Comparison of ENCODE assay signal across 9 cellular contexts in genomic region chr4:57102050-57102564, GRCh38. TPM values are rescaled to one million over a fixed set of nuclear protein-coding genes. Genes with fewer than 3 reads are reported as not detected.
DNase-seq lines count a peak whose midpoint lies in the region; ATAC-seq lines count a peak whose summit lies in the region.
"Had no signal": no experiment of that assay in that cellular context is flagged by ENCODE, and none has a peak within 500 bp of the region (broad histone marks: within the 10 kb centered on the region; RNA-seq: fewer than 3 reads in every experiment).

No MANE protein-coding gene starts in this region.

- no peaks in the 10 kb centered on the region for H3K27me3 ChIP-seq in SJSA1 (replicated peaks)

- no peak overlapping the region for H3K4me3 ChIP-seq in SJSA1

- peak; percentile 93 for DNase-seq in SJSA1 (ENCODE audit: low read depth in 1 of 2, low spot score in 2 of 2)
- peak; percentile 83 for DNase-seq in fibroblast of gingiva (ENCODE audit: low read depth)
- peak; percentile 72 for DNase-seq in mucosa of gallbladder (ENCODE audit: low spot score)
- DNase-seq in ureter (ENCODE audit: low spot score): peak; percentile 75
- no peak for DNase-seq in activated CD4-positive, alpha-beta T cell treated with anti-CD3 and anti-CD28 coated beads, Interleukin-2, amount 50 U/mL, for 48 hours
- no peak for DNase-seq in effector CD8-positive, alpha-beta T cell (lab: John Stamatoyannopoulos, UW)
- DNase-seq: hippocampal formation, NCI-H345 had no signal

- peaks cover 86% of the 10 kb centered on the region for H3K4me1 ChIP-seq in SJSA1 (replicated peaks)

- peak overlapping the region; percentile 85 for H3K27ac ChIP-seq in SJSA1

- peaks cover 71% of the 10 kb centered on the region for H3K36me3 ChIP-seq in SJSA1

- ATAC-seq in HG03108 (IDR thresholded peaks at IDR 0.05; ENCODE audit: unreplicated experiment): no peak

- no peaks in the 10 kb centered on the region for H3K9me3 ChIP-seq in SJSA1 (replicated peaks)

RNA-seq across cellular contexts. Expression of gene IGFBP7, which starts 8.1 kb away (rescaled TPM):
- total RNA-seq in SJSA1 (2014; rRNA removed; shearing (Covaris generic)): 1,151 and 1,739 TPM in 2 replicates
- total RNA-seq in mucosa of gallbladder: 1,557 TPM
- total RNA-seq in ureter: 487 TPM

Comparison
In these comparisons a context has a peak if more than half of its experiments do, and no peak if none do; other contexts are left out.
1. DNase-seq: peak in SJSA1 (2 of 2), fibroblast of gingiva (single experiment), mucosa of gallbladder (single experiment) and ureter (single experiment); none in activated CD4-positive, alpha-beta T cell treated with anti-CD3 and anti-CD28 coated beads, Interleukin-2, amount 50 U/mL, for 48 hours (0 of 2) and effector CD8-positive, alpha-beta T cell (single experiment).